In the genomic region with DNA sequence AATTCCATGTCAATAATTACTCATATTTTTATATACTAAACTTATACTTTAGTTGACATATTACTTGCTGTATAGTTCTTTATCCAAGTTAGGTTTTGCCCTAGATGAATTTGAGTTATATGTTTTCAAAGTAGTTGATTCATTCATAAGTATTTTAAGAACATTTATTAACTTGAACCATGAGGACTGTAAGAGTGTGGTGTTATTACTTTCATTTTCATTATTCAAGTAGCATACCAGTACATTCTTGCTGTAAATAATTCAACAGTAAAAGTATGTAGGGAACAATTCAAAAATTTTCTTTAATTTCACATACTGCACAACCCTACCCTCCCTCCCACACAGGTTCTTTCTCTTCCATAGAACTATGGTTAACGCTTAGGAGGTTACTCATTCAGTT, we compare ENCODE assay signal across 28 cellular contexts.
A peak's percentile ranks its signal among the peaks of the same experiment; 100 is the strongest.
DNase-seq lines count a peak whose midpoint lies in the region; ATAC-seq, FAIRE-seq and TF ChIP-seq lines count a peak whose summit lies in the region.
"Had no signal": no experiment of that assay in that cellular context is flagged by ENCODE, and none has a peak within 500 bp of the region (broad histone marks: within the 10 kb centered on the region; RNA-seq: fewer than 3 reads in every experiment).

No MANE protein-coding gene starts in this region.

- no peak for TF ChIP-seq CTCF in pancreas (IDR thresholded peaks at IDR 0.05)

- ATAC-seq in GM18907 (IDR thresholded peaks at IDR 0.05; ENCODE audit: unreplicated experiment) (peak; percentile 73), HG03108 (IDR thresholded peaks at IDR 0.05; ENCODE audit: unreplicated experiment) (peak; percentile 57), pancreas (no peak), HG02885 (IDR thresholded peaks at IDR 0.05; ENCODE audit: poor library complexity, unreplicated experiment) (no peak)
- ATAC-seq in central memory CD8-positive, alpha-beta T cell (replicated peaks; ENCODE audit: extremely low read depth, poor library complexity, severe bottlenecking), result no peak
- ATAC-seq: SK-N-SH treated with all-trans-retinoic acid at 6 μM for 48 hours had no signal

- peaks cover 34% of the 10 kb centered on the region for H3K4me1 Mint-ChIP-seq in central memory CD8-positive, alpha-beta T cell
- H3K4me1 Mint-ChIP-seq: endodermal cell had no signal

- intact Hi-C loops in pancreas (cut with DNase I), result no loop called here

- H3K9me3 ChIP-seq in pancreas, result no peaks in the 10 kb centered on the region
- H3K9me3 ChIP-seq: colonic mucosa, esophagus squamous epithelium had no signal

- no peak overlapping the region for H3K4me3 ChIP-seq in pancreas
- H3K4me3 ChIP-seq: colonic mucosa, esophagus squamous epithelium, skin epidermis had no signal

- DNase-seq in central memory CD8-positive, alpha-beta T cell (ENCODE audit: low spot score in 2 of 2), result no peak
- DNase-seq in pancreas, result no peak
- DNase-seq in islet precursor cell, result no peak
- no peak for DNase-seq in HUDEP-2 (lab: John Stamatoyannopoulos, UW; ENCODE audit: unreplicated experiment in 76 of 76)
- DNase-seq: activated gamma-delta T cell; activated T-cell treated with anti-CD3 and anti-CD28 coated beads for 4 hours; brain microvascular endothelial cell; CD8-positive, alpha-beta memory T cell; colonic mucosa; DMS53; endodermal cell; esophagus squamous epithelium; HCEC 1CT; mammary epithelial cell; NCI-H1694; NCI-H526 treated with DMSO at 0.1 percent for 48 hours; nucleus accumbens; stimulated activated CD4-positive, alpha-beta T cell treated with anti-CD3 and anti-CD28 coated beads, Interleukin-2, amount 100 ng/mL, for 24 hours; stimulated activated naive CD4-positive, alpha-beta T cell treated with Interleukin-2 at 50 U/mL for 16 hours; WERI-Rb-1 had no signal

- no peaks in the 10 kb centered on the region for H3K4me1 ChIP-seq in pancreas
- H3K4me1 ChIP-seq: colonic mucosa, esophagus squamous epithelium had no signal

- H3K36me3 Mint-ChIP-seq in central memory CD8-positive, alpha-beta T cell (ENCODE audit: insufficient read depth), result peaks cover 44% of the 10 kb centered on the region

- no peaks in the 10 kb centered on the region for H3K27me3 Mint-ChIP-seq in central memory CD8-positive, alpha-beta T cell
- H3K27me3 Mint-ChIP-seq: CD8-positive, alpha-beta memory T cell had no signal

- no peaks in the 10 kb centered on the region for H3K27me3 ChIP-seq in pancreas
- H3K27me3 ChIP-seq: brain microvascular endothelial cell, colonic mucosa, esophagus squamous epithelium had no signal

- peaks cover 0 to 37% (median 0%) of the 10 kb centered on the region in 3 donors for H3K36me3 ChIP-seq in pancreas
- H3K36me3 ChIP-seq: colonic mucosa had no signal

- H3K27ac ChIP-seq in pancreas, result no peak overlapping the region
- H3K27ac ChIP-seq: brain microvascular endothelial cell, colonic mucosa, esophagus squamous epithelium, RWPE1, skin epidermis, WERI-Rb-1 had no signal

- H3K27ac Mint-ChIP-seq in central memory CD8-positive, alpha-beta T cell (ENCODE audit: low read depth), result peak overlapping the region; percentile 82
- H3K27ac Mint-ChIP-seq: endodermal cell; T-helper 2 cell treated with Interferon-gamma antibody and Interleukin-4, amounts not matched to agents 5 μg/mL and 100 μg/mL, for 36 hours had no signal

- WGBS in pancreas, 2 donors, result 94 to 97% methylated on average over 1 of the region's 1 CpG

- no peak overlapping the region for H3K4me3 Mint-ChIP-seq in central memory CD8-positive, alpha-beta T cell
- H3K4me3 Mint-ChIP-seq: endodermal cell; T-helper 2 cell treated with Interferon-gamma antibody and Interleukin-4, amounts not matched to agents 5 μg/mL and 100 μg/mL, for 36 hours had no signal

- FAIRE-seq in pancreas (lab: Jason Lieb, UNC), result peak; percentile 64
- FAIRE-seq: keratinocyte had no signal

- H3K9me3 Mint-ChIP-seq in central memory CD8-positive, alpha-beta T cell, result no peaks in the 10 kb centered on the region
- H3K9me3 Mint-ChIP-seq: CD8-positive, alpha-beta memory T cell; endodermal cell; T-helper 2 cell treated with Interferon-gamma antibody and Interleukin-4, amounts not matched to agents 5 μg/mL and 100 μg/mL, for 36 hours had no signal

Comparison
In these comparisons a context has a peak if more than half of its experiments do, and no peak if none do; other contexts are left out.
1. ATAC-seq: peak in GM18907 (single experiment) and HG03108 (single experiment); none in central memory CD8-positive, alpha-beta T cell (single experiment), pancreas (0 of 4) and HG02885 (single experiment).